15 cellular contexts compared by ENCODE assay signal in genomic region chr2:197251576-197251975, GRCh38. TPM values are rescaled to one million over a fixed set of nuclear protein-coding genes. Genes with fewer than 3 reads are reported as not detected.
DNase-seq lines count a peak whose midpoint lies in the region; ATAC-seq and TF ChIP-seq lines count a peak whose summit lies in the region.
"Had no signal": no experiment of that assay in that cellular context is flagged by ENCODE, and none has a peak within 500 bp of the region (broad histone marks: within the 10 kb centered on the region; RNA-seq: fewer than 3 reads in every experiment).

No MANE protein-coding gene starts in this region.

- H3K27ac ChIP-seq in CD4-positive, CD25-positive, alpha-beta regulatory T cell (ENCODE audit: insufficient read depth, low read length, poor library complexity, severe bottlenecking), result peak overlapping the region; percentile 39
- H3K27ac ChIP-seq: BLaER1, left lung, thoracic aorta had no signal

- H3K9me3 Mint-ChIP-seq in CD4-positive, CD25-positive, alpha-beta regulatory T cell, result no peaks in the 10 kb centered on the region
- H3K9me3 Mint-ChIP-seq in natural killer cell, result no peaks in the 10 kb centered on the region
- no peaks in the 10 kb centered on the region for H3K9me3 Mint-ChIP-seq in endothelial cell (ENCODE audit: unreplicated experiment)

- peaks cover 89% of the 10 kb centered on the region for H3K4me1 ChIP-seq in CD4-positive, CD25-positive, alpha-beta regulatory T cell (ENCODE audit: control insufficient read depth, insufficient read depth, low read length, poor library complexity, severe bottlenecking)
- H3K4me1 ChIP-seq in HAP-1, result no peaks in the 10 kb centered on the region; the same call in 1 of the 2 replicates

- H3K36me3 ChIP-seq in CD4-positive, CD25-positive, alpha-beta regulatory T cell (ENCODE audit: control insufficient read depth, insufficient read depth, low read length), result peaks cover 8% of the 10 kb centered on the region
- H3K36me3 ChIP-seq in HAP-1 (replicated peaks), result no peaks in the 10 kb centered on the region
- H3K36me3 ChIP-seq: BLaER1, left lung, thoracic aorta had no signal

- peak overlapping the region; percentile 26 to 88 (median 72) for H3K27ac Mint-ChIP-seq in CD4-positive, CD25-positive, alpha-beta regulatory T cell
- H3K27ac Mint-ChIP-seq in natural killer cell (peak overlapping the region; percentile 96 to 99), endothelial cell (ENCODE audit: unreplicated experiment) (no peak overlapping the region)

- H3K36me3 Mint-ChIP-seq in CD4-positive, CD25-positive, alpha-beta regulatory T cell, result peaks cover 25% of the 10 kb centered on the region
- H3K36me3 Mint-ChIP-seq in natural killer cell (no peaks in the 10 kb centered on the region), endothelial cell (ENCODE audit: low read depth, unreplicated experiment) (no peaks in the 10 kb centered on the region)

- intact Hi-C loops in natural killer cell (cut with micrococcal nuclease), result no loop called here
- intact Hi-C loops in Right ventricle myocardium inferior (cut with DNase I), result no loop called here

- DNase-seq in CD4-positive, CD25-positive, alpha-beta regulatory T cell, result no peak
- DNase-seq in LHCN-M2 (ENCODE audit: low read depth) (peak; percentile 48), epithelial cell of esophagus (ENCODE audit: low read depth) (peak; percentile 9), natural killer cell (no peak), endothelial cell (ENCODE audit: low spot score) (no peak), HAP-1 (ENCODE audit: low spot score in 2 of 2) (no peak), Right ventricle myocardium inferior (ENCODE audit: missing footprints) (no peak)
- DNase-seq: left lung, MM.1S, NCI-H1930, NCI-H510A, SIG-M5 had no signal

- in situ Hi-C loops in HAP-1 (cut with MboI; ENCODE audit: low sequenced_read_pairs), result no loop called here

- no peaks in the 10 kb centered on the region for H3K27me3 ChIP-seq in CD4-positive, CD25-positive, alpha-beta regulatory T cell (ENCODE audit: control insufficient read depth, insufficient read depth, low read length)
- no peaks in the 10 kb centered on the region for H3K27me3 ChIP-seq in HAP-1 (ENCODE audit: low read depth)
- H3K27me3 ChIP-seq: BLaER1, left lung had no signal

- no peak overlapping the region for H3K4me3 ChIP-seq in CD4-positive, CD25-positive, alpha-beta regulatory T cell (ENCODE audit: low read depth, low read length)
- H3K4me3 ChIP-seq in epithelial cell of esophagus (ENCODE audit: low read length) (no peak overlapping the region), HAP-1 (no peak overlapping the region)
- H3K4me3 ChIP-seq: BLaER1, left lung, thoracic aorta had no signal

- no peak overlapping the region for H3K4me3 Mint-ChIP-seq in CD4-positive, CD25-positive, alpha-beta regulatory T cell
- no peak overlapping the region for H3K4me3 Mint-ChIP-seq in natural killer cell
- no peak overlapping the region for H3K4me3 Mint-ChIP-seq in endothelial cell (ENCODE audit: unreplicated experiment)

- ATAC-seq in CD4-positive, CD25-positive, alpha-beta regulatory T cell (ENCODE audit: low read depth in 2 of 2), result no peak
- no peak for ATAC-seq in natural killer cell
- ATAC-seq in Right ventricle myocardium inferior, result no peak
- ATAC-seq in GM21390 (IDR thresholded peaks at IDR 0.05; ENCODE audit: unreplicated experiment), result no peak
- ATAC-seq: left lung had no signal

- no peaks in the 10 kb centered on the region for H3K9me3 ChIP-seq in CD4-positive, CD25-positive, alpha-beta regulatory T cell (ENCODE audit: control insufficient read depth in 2 of 2, low read length in 2 of 2)
- no peaks in the 10 kb centered on the region for H3K9me3 ChIP-seq in HAP-1
- H3K9me3 ChIP-seq: BLaER1, left lung, thoracic aorta had no signal

- H3K4me1 Mint-ChIP-seq in CD4-positive, CD25-positive, alpha-beta regulatory T cell, result peaks cover 48 to 93% (median 75%) of the 10 kb centered on the region in 4 donors
- peaks cover 78 to 82% of the 10 kb centered on the region in 2 donors for H3K4me1 Mint-ChIP-seq in natural killer cell
- H3K4me1 Mint-ChIP-seq in endothelial cell (ENCODE audit: unreplicated experiment), result peaks cover 9% of the 10 kb centered on the region

- no peaks in the 10 kb centered on the region for H3K27me3 Mint-ChIP-seq in CD4-positive, CD25-positive, alpha-beta regulatory T cell
- H3K27me3 Mint-ChIP-seq in natural killer cell (ENCODE audit: low read depth in 2 of 2) (no peaks in the 10 kb centered on the region), endothelial cell (ENCODE audit: unreplicated experiment) (peaks cover 2% of the 10 kb centered on the region)

- no peak for TF ChIP-seq CTCF in epithelial cell of esophagus (IDR thresholded peaks at IDR 0.05; ENCODE audit: insufficient read depth, low read depth, low read length, missing control alignments)
- TF ChIP-seq CTCF in natural killer cell (IDR thresholded peaks at IDR 0.05), result no peak
- TF ChIP-seq CTCF in endothelial cell (IDR thresholded peaks at IDR 0.05; ENCODE audit: unreplicated experiment), result no peak

RNA-seq across cellular contexts. Expression of gene ANKRD44, which starts 59.0 kb away (rescaled TPM):
- total RNA-seq in CD4-positive, CD25-positive, alpha-beta regulatory T cell, result 301 TPM
- 100 to 1,000 TPM in 1 of 4 donors, 10 to 100 TPM in 3; 69.6 to 104 (median 82.8) TPM for polyA plus RNA-seq in CD4-positive, CD25-positive, alpha-beta regulatory T cell
- total RNA-seq in LHCN-M2 (2014; rRNA removed), result 3.0 and 4.0 TPM in 2 replicates
- polyA plus RNA-seq in LHCN-M2 (2012), result 4.4 TPM
- 100 to 1,000 TPM; 252 to 376 (median 311) TPM for total RNA-seq in natural killer cell
- 8.1 TPM for total RNA-seq in endothelial cell (ENCODE audit: unreplicated experiment)
- 10.5 TPM for total RNA-seq in Right ventricle myocardium inferior

Comparison
In these comparisons a context has a peak if more than half of its experiments do, and no peak if none do; other contexts are left out.
1. DNase-seq: peak in LHCN-M2 (single experiment) and epithelial cell of esophagus (single experiment); none in CD4-positive, CD25-positive, alpha-beta regulatory T cell (0 of 3), natural killer cell (single experiment), endothelial cell (single experiment), HAP-1 (0 of 2) and Right ventricle myocardium inferior (single experiment).
2. RNA of gene ANKRD44, which starts 59.0 kb away (total RNA-seq): 252 to 376 TPM in natural killer cell and 301 TPM in CD4-positive, CD25-positive, alpha-beta regulatory T cell (single experiment); 10.5 TPM in Right ventricle myocardium inferior (single experiment), 8.1 TPM in endothelial cell (single experiment) and 3.0 to 4.0 TPM in LHCN-M2; every median in the first group is over 10 times any median in the second.